8 cellular contexts compared by ENCODE assay signal in genomic region chr22:46587492-46588278, GRCh38. TPM values are rescaled to one million over a fixed set of nuclear protein-coding genes. Genes with fewer than 3 reads are reported as not detected.
DNase-seq lines count a peak whose midpoint lies in the region; ATAC-seq and TF ChIP-seq lines count a peak whose summit lies in the region.

No MANE protein-coding gene starts in this region.

- intact Hi-C loops in Right ventricle myocardium superior (cut with DNase I) = loop anchor here (10.0 kb wide), 1 partner anchor 77 kb away; no protein-coding TSS in a partner anchor

- TF ChIP-seq POLR2A in GM18505 (IDR thresholded peaks at IDR 0.05; ENCODE audit: borderline replicate concordance, extremely low read depth, insufficient read depth, insufficient read length) = no peak

- ATAC-seq in GM18505 (IDR thresholded peaks at IDR 0.05; ENCODE audit: unreplicated experiment) = peak; percentile 51
- ATAC-seq in GM21529 (IDR thresholded peaks at IDR 0.05; ENCODE audit: unreplicated experiment) = peak; percentile 63
- no peak for ATAC-seq in Right ventricle myocardium superior (ENCODE audit: poor library complexity)
- no peak for ATAC-seq in HG03025 (IDR thresholded peaks at IDR 0.05; ENCODE audit: low FRiP score, unreplicated experiment)
- ATAC-seq in HG02852 (IDR thresholded peaks at IDR 0.05; ENCODE audit: unreplicated experiment) = no peak
- ATAC-seq in HG02970 (IDR thresholded peaks at IDR 0.05; ENCODE audit: low FRiP score, unreplicated experiment) = no peak

- DNase-seq in NOMO-1 (lab: John Stamatoyannopoulos, UW; ENCODE audit: unreplicated experiment in 2 of 2) = peak; percentile 78 to 93
- DNase-seq in Right ventricle myocardium superior = peak; percentile 69
- no peak for DNase-seq in middle frontal gyrus (ENCODE audit: extremely low spot score, low spot score)

RNA-seq across cellular contexts. Expression of gene GRAMD4, which starts 32.5 kb away (rescaled TPM):
- 80.7 TPM for total RNA-seq in Right ventricle myocardium superior

RNA-seq across cellular contexts. Expression of gene CELSR1, which starts 50.3 kb away (rescaled TPM):
- 7.6 TPM for total RNA-seq in Right ventricle myocardium superior

Comparison
In these comparisons a context has a peak if more than half of its experiments do, and no peak if none do; other contexts are left out.
1. ATAC-seq: peak in GM18505 (single experiment) and GM21529 (single experiment); none in Right ventricle myocardium superior (single experiment), HG03025 (single experiment), HG02852 (single experiment) and HG02970 (single experiment).